8 cellular contexts compared by ENCODE assay signal in the genomic region with DNA sequence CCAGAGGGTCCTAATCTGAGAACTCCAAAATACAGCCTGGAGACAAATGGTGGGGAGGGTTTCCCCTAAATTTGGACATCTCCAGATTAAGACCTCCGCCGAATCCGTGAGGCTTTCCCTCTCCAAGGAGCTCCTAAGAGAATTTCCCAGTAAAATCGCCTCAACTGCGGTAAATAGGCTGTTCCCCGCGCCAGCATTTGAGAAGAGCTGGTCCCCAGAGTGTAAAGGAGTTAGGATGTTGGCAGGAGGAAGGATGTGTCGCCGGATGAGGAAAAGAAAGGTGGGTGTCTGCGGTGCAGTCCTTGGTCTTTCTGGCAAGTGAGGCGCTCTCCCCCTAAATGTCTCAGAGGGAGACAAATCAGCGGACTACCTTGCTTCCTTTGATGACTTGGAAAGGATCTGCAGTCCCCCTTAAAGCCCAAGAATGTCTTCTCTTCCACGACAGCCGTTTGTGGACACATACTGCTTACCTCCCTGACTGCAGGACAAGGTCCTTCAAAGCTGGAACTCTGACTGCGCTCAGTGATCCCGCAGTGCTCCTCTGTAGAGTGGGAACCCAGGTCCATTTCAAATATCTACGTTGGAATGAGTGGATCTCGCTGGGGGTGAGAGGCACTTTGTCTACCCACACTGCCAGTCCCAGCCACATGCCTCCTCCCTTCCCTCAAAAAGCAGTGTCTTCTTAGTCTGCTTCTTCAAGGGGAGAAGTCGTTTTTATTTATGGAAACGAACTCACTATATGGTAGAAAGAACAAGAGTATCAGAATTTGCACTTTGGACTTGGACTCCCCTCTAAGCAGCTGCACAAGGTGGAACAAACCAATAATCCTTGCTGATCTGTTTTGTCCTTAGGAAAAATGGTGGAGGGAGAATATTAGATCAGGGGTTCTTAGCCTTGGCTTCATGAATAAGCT. TPM values are rescaled to one million over a fixed set of nuclear protein-coding genes. Genes with fewer than 3 reads are reported as not detected.
DNase-seq lines count a peak whose midpoint lies in the region; ATAC-seq and TF ChIP-seq lines count a peak whose summit lies in the region.

No MANE protein-coding gene starts in this region.

- H2AFZ ChIP-seq in Karpas-422 (ENCODE audit: low read length): no peak overlapping the region

- H3K9me2 ChIP-seq in Karpas-422 (replicated peaks; ENCODE audit: insufficient read depth, low read length): no peaks in the 10 kb centered on the region

- intact Hi-C loops in sciatic nerve (cut with DNase I): no loop called here

- H4K20me1 ChIP-seq in Karpas-422 (ENCODE audit: insufficient read depth, low read depth, low read length): no peaks in the 10 kb centered on the region

- no peaks in the 10 kb centered on the region for H3K79me2 ChIP-seq in Karpas-422 (ENCODE audit: low read length)

- H3K36me3 ChIP-seq in RWPE2 (ENCODE audit: low read depth) (peaks cover 17% of the 10 kb centered on the region), Karpas-422 (ENCODE audit: insufficient read depth, low read length) (no peaks in the 10 kb centered on the region)

- ATAC-seq in RWPE2 (ENCODE audit: low read depth): no peak
- ATAC-seq in sciatic nerve: peak; percentile 4
- ATAC-seq in GM21529 (IDR thresholded peaks at IDR 0.05; ENCODE audit: unreplicated experiment): no peak

- H3K27me3 ChIP-seq in RWPE2 (ENCODE audit: insufficient read depth, poor library complexity, severe bottlenecking) (no peaks in the 10 kb centered on the region), Karpas-422 (ENCODE audit: low read length) (no peaks in the 10 kb centered on the region)

- DNase-seq in ELR (ENCODE audit: low read depth) (peak; percentile 27), RWPE2 (ENCODE audit: low spot score) (no peak), fibroblast of mammary gland (ENCODE audit: low read depth) (no peak), sciatic nerve (ENCODE audit: low spot score) (no peak), NCI-H2081 (lab: John Stamatoyannopoulos, UW) (no peak), HK-2 (ENCODE audit: unreplicated experiment) (no peak), Karpas-422 (no peak)

- no peak for TF ChIP-seq CTCF in RWPE2 (IDR thresholded peaks at IDR 0.05; ENCODE audit: poor library complexity, severe bottlenecking)
- TF ChIP-seq CTCF in fibroblast of mammary gland (conservative IDR thresholded peaks at IDR 0.05; ENCODE audit: control insufficient read depth, insufficient read depth, low read depth, low read length): no peak

- H3K4me1 ChIP-seq in RWPE2 (ENCODE audit: insufficient read depth, poor library complexity, severe bottlenecking): peaks cover 24% of the 10 kb centered on the region
- H3K4me1 ChIP-seq in Karpas-422 (ENCODE audit: low read length): no peaks in the 10 kb centered on the region

- H3K4me3 ChIP-seq in RWPE2 (ENCODE audit: severe bottlenecking): peak overlapping the region; percentile 75
- peak overlapping the region; percentile 12 for H3K4me3 ChIP-seq in fibroblast of mammary gland (ENCODE audit: control insufficient read depth, low read depth, low read length)
- H3K4me3 ChIP-seq in Karpas-422 (ENCODE audit: low read length): no peak overlapping the region

- H3K27ac ChIP-seq in RWPE2 (ENCODE audit: poor library complexity, severe bottlenecking): peak overlapping the region; percentile 72
- no peak overlapping the region for H3K27ac ChIP-seq in Karpas-422 (ENCODE audit: low read length)

- no peak overlapping the region for H3K4me2 ChIP-seq in Karpas-422 (ENCODE audit: low read depth, low read length, poor library complexity, severe bottlenecking)

- no peaks in the 10 kb centered on the region for H3K9me3 ChIP-seq in RWPE2 (ENCODE audit: severe bottlenecking)
- H3K9me3 ChIP-seq in Karpas-422 (ENCODE audit: low read length): no peaks in the 10 kb centered on the region

- H3K9ac ChIP-seq in Karpas-422 (ENCODE audit: low read length): no peak overlapping the region

RNA-seq across cellular contexts. Expression of a gene that starts 1.0 kb away (rescaled TPM):
- total RNA-seq in sciatic nerve: 31.3 TPM
- 0.19 and 0.43 TPM in 2 replicates for total RNA-seq in Karpas-422 (2014; rRNA removed; shearing (Covaris generic); ENCODE audit: low replicate concordance)

Comparison
In these comparisons a context has a peak if more than half of its experiments do, and no peak if none do; other contexts are left out.
1. RNA of a gene that starts 1.0 kb away (total RNA-seq): 31.3 TPM in sciatic nerve (single experiment); 0.19 to 0.43 TPM in Karpas-422; every median in the first group is over 10 times any median in the second.